8 cellular contexts compared by ENCODE assay signal in genomic region chr12:613996-614726, GRCh38. TPM values are rescaled to one million over a fixed set of nuclear protein-coding genes. Genes with fewer than 3 reads are reported as not detected.
DNase-seq lines count a peak whose midpoint lies in the region; ATAC-seq and TF ChIP-seq lines count a peak whose summit lies in the region.

No MANE protein-coding gene starts in this region.

- TF ChIP-seq CTCF in 22Rv1 (IDR thresholded peaks at IDR 0.05), result peak; percentile 14; the same call in 1 of the 2 replicates
- TF ChIP-seq CTCF in GM12872 (IDR thresholded peaks at IDR 0.05; ENCODE audit: insufficient read depth, low read depth, low read length), result peak; percentile 72
- peak in 2 of 6 experiments; percentile 13 to 19 for TF ChIP-seq CTCF in Peyer's patch (IDR thresholded peaks at IDR 0.05)
- TF ChIP-seq CTCF in epithelial cell of proximal tubule (conservative IDR thresholded peaks at IDR 0.05; ENCODE audit: low read depth, low read length), result peak; percentile 50
- no peak for TF ChIP-seq CTCF in psoas muscle (IDR thresholded peaks at IDR 0.05)
- TF ChIP-seq CTCF in uterus (IDR thresholded peaks at IDR 0.05), result peak in 2 of 4 experiments; percentile 20 to 36

- H3K27ac ChIP-seq in 22Rv1 (no peak overlapping the region), Peyer's patch (no peak overlapping the region), psoas muscle (no peak overlapping the region), uterus (no peak overlapping the region)

- WGBS in psoas muscle, 3 donors, result 63 to 75% (median 64%) methylated on average over 10 of the region's 10 CpGs

- H3K4me1 ChIP-seq in Peyer's patch (peaks cover 0 to 9% (median 6%) of the 10 kb centered on the region in 4 donors), psoas muscle (peaks cover 46% of the 10 kb centered on the region), uterus (no peaks in the 10 kb centered on the region)

- H3K9me3 ChIP-seq in Peyer's patch (no peaks in the 10 kb centered on the region), psoas muscle (no peaks in the 10 kb centered on the region), uterus (no peaks in the 10 kb centered on the region)

- intact Hi-C loops in psoas muscle (cut with DNase I), result no loop called here
- intact Hi-C loops in uterus (cut with DNase I; ENCODE audit: low total_unique reads), result no loop called here

- TF ChIP-seq POLR2A in Peyer's patch (IDR thresholded peaks at IDR 0.05) (no peak), uterus (IDR thresholded peaks at IDR 0.05) (no peak)

- ATAC-seq in psoas muscle, result peak in 3 of 4 donors; percentile 20 to 33 (median 22)
- ATAC-seq in HG02885 (IDR thresholded peaks at IDR 0.05; ENCODE audit: poor library complexity, unreplicated experiment), result no peak

- H3K36me3 ChIP-seq in Peyer's patch (no peaks in the 10 kb centered on the region), psoas muscle (ENCODE audit: insufficient read depth in 1 of 2, low read depth in 1 of 2) (no peaks in the 10 kb centered on the region), uterus (no peaks in the 10 kb centered on the region)

- no peak overlapping the region for H3K4me3 ChIP-seq in Peyer's patch
- no peak overlapping the region for H3K4me3 ChIP-seq in epithelial cell of proximal tubule (ENCODE audit: low read depth, low read length)
- no peak overlapping the region for H3K4me3 ChIP-seq in psoas muscle
- no peak overlapping the region for H3K4me3 ChIP-seq in uterus

- H3K27me3 ChIP-seq in Peyer's patch (no peaks in the 10 kb centered on the region), psoas muscle (ENCODE audit: insufficient read depth in 3 of 3, low read length in 2 of 3) (no peaks in the 10 kb centered on the region), uterus (no peaks in the 10 kb centered on the region)

- DNase-seq in Peyer's patch, result peak in 2 of 3 donors; percentile 43 to 58
- DNase-seq in epithelial cell of proximal tubule (ENCODE audit: low read depth), result no peak
- DNase-seq in psoas muscle, result no peak
- no peak for DNase-seq in SHP77 treated with DMSO at 0.1 percent for 48 hours (lab: John Stamatoyannopoulos, UW)
- DNase-seq in uterus, result no peak

RNA-seq across cellular contexts. Expression of gene NINJ2, which starts 49.1 kb away (rescaled TPM):
- total RNA-seq in Peyer's patch (1 to 10 TPM in 3 of 4 donors, not detected in 1; 3.8 to 8.3 (median 5.2) TPM), epithelial cell of proximal tubule (1.1 TPM in 1 of 2 replicates, not detected in the other), psoas muscle (10 to 100 TPM; 32.6 to 37.3 (median 33.0) TPM), uterus (1 to 10 TPM in 2 of 4 donors, under 1 TPM in 1, not detected in 1; 0.97 to 5.4 (median 2.3) TPM)
- 10 to 100 TPM; 11.8 to 66.6 (median 49.1) TPM for polyA plus RNA-seq in psoas muscle

Comparison
In these comparisons a context has a peak if more than half of its experiments do, and no peak if none do; other contexts are left out.
1. DNase-seq: peak in Peyer's patch (2 of 3); none in epithelial cell of proximal tubule (single experiment), psoas muscle (0 of 2), SHP77 treated with DMSO at 0.1 percent for 48 hours (single experiment) and uterus (0 of 2).